ENCODE assay signal across 12 cellular contexts in the genomic region with DNA sequence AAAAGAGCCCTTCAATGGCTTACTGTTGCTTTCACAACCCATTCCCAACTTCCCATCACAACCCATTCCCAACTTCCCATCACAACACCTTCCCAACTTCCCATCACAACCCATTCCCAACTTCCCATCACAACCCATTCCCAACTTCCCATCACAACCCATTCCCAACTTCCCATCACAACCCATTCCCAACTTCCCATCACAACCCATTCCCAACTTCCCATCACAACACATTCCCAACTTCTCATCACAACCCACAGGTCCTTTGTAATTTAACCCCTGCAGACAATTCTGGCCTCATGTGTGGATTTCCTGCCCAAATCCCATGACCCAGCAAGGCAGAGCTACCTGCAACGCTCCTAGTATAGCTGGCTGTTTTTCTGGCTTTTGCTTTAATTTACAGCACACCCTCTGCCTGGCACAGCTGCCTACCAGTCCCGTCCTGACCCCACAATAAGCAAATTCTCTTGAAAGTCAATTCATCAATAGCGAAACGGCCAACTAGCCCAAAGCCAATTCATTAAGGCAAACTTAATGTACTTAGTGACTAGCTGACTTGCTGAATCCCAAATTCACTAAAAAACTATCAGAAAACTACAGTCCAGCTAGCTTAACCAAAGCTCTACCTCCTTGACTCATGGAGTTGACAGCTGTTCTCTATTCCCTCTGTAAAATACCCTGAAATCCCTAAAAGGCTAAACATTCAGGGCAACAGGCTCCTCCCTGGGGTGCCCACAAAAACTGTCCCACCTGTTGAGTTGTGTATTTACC.
DNase-seq lines count a peak whose midpoint lies in the region; ATAC-seq and TF ChIP-seq lines count a peak whose summit lies in the region.
"Had no signal": no experiment of that assay in that cellular context is flagged by ENCODE, and none has a peak within 500 bp of the region (broad histone marks: within the 10 kb centered on the region; RNA-seq: fewer than 3 reads in every experiment).

No MANE protein-coding gene starts in this region.

- 90 to 92% methylated on average over 4 of the region's 4 CpGs for WGBS in esophagus squamous epithelium, 2 donors

- peaks cover 0 to 17% of the 10 kb centered on the region in 2 donors for H3K27me3 Mint-ChIP-seq in CD8-positive, alpha-beta memory T cell
- no peaks in the 10 kb centered on the region for H3K27me3 Mint-ChIP-seq in activated naive CD8-positive, alpha-beta T cell treated with anti-CD3 and anti-CD28 coated beads, Interleukin-2, amount 10 ng/mL, durations not matched to agents 7 days and 5 days
- H3K27me3 Mint-ChIP-seq in naive B cell: peaks cover 9 to 22% (median 18%) of the 10 kb centered on the region in 3 donors

- POLR2A ChIA-PET in CD8-positive, alpha-beta memory T cell (lab: Charles Lee): interaction anchor here (0.5 to 3.0 kb wide), 3 partner anchors 9 to 76 kb away, joined by 3 to 12 read pairs (median 4); a partner anchor contains a TSS
- POLR2A ChIA-PET in HEK293 (lab: Yijun Ruan, JAX): no interaction called here
- POLR2A ChIA-PET in activated naive CD8-positive, alpha-beta T cell treated with anti-CD3 and anti-CD28 coated beads, Interleukin-2, amount 10 ng/mL, durations not matched to agents 7 days and 5 days (lab: Charles Lee): interaction anchor here (0.8 to 1.6 kb wide), 3 partner anchors 10 to 76 kb away, joined by 3 to 6 read pairs (median 4); a partner anchor contains a TSS

- TF ChIP-seq CTCF in HEK293 (tag by site-specific recombination; IDR thresholded peaks at IDR 0.05) (no peak), esophagus squamous epithelium (IDR thresholded peaks at IDR 0.05) (no peak), left ventricle myocardium inferior (IDR thresholded peaks at IDR 0.05; ENCODE audit: borderline replicate concordance) (no peak)

- no peaks in the 10 kb centered on the region for H3K9me3 ChIP-seq in CD8-positive, alpha-beta memory T cell (ENCODE audit: low read length)
- H3K9me3 ChIP-seq in HEK293 (ENCODE audit: control insufficient read depth, insufficient read depth, low read depth, low read length) (no peaks in the 10 kb centered on the region), esophagus squamous epithelium (no peaks in the 10 kb centered on the region), left ventricle myocardium inferior (replicated peaks) (no peaks in the 10 kb centered on the region)
- H3K9me3 ChIP-seq: HAP-1, ovary had no signal

- peak; percentile 57 for ATAC-seq in activated naive CD8-positive, alpha-beta T cell treated with anti-CD3 and anti-CD28 coated beads, Interleukin-2, amount 10 ng/mL, durations not matched to agents 7 days and 5 days (ENCODE audit: low read depth)
- ATAC-seq in naive B cell (ENCODE audit: low read depth in 2 of 2): peak in 1 of 2 donors; percentile 35
- ATAC-seq in HG02678 (IDR thresholded peaks at IDR 0.05; ENCODE audit: unreplicated experiment): no peak

- H3K36me3 ChIP-seq in CD8-positive, alpha-beta memory T cell (ENCODE audit: insufficient read depth, low read length): no peaks in the 10 kb centered on the region
- H3K36me3 ChIP-seq in HEK293 (ENCODE audit: control insufficient read depth in 2 of 2, insufficient read depth in 1 of 2, low read length in 2 of 2): peaks cover 0 to 4% of the 10 kb centered on the region in 2 experiments; a peak in 1 of 3 replicates
- H3K36me3 ChIP-seq in esophagus squamous epithelium: peaks cover 0 to 36% (median 0%) of the 10 kb centered on the region in 3 donors
- peaks cover 14% of the 10 kb centered on the region for H3K36me3 ChIP-seq in left ventricle myocardium inferior
- H3K36me3 ChIP-seq: HAP-1, ovary had no signal

- no peak overlapping the region for H3K27ac ChIP-seq in CD8-positive, alpha-beta memory T cell (ENCODE audit: low read depth, low read length)
- H3K27ac ChIP-seq in HEK293 (ENCODE audit: extremely low read depth, low read depth, low read length) (no peak overlapping the region), esophagus squamous epithelium (no peak overlapping the region), left ventricle myocardium inferior (replicated peaks) (no peak overlapping the region)
- H3K27ac ChIP-seq: ovary had no signal

- H3K9me3 Mint-ChIP-seq in CD8-positive, alpha-beta memory T cell: peaks cover 0 to 6% (median 4%) of the 10 kb centered on the region in 5 donors
- H3K9me3 Mint-ChIP-seq in activated naive CD8-positive, alpha-beta T cell treated with anti-CD3 and anti-CD28 coated beads, Interleukin-2, amount 10 ng/mL, durations not matched to agents 7 days and 5 days: peaks cover 5% of the 10 kb centered on the region
- H3K9me3 Mint-ChIP-seq in naive B cell: peaks cover 4 to 13% (median 7%) of the 10 kb centered on the region in 7 donors

- TF ChIP-seq POLR2A in esophagus squamous epithelium (IDR thresholded peaks at IDR 0.05): no peak

- CTCF ChIA-PET in CD8-positive, alpha-beta memory T cell (lab: Charles Lee): interaction anchor here (0.8 to 3.0 kb wide), 8 partner anchors 10 to 76 kb away, joined by 3 to 7 read pairs (median 4); a partner anchor contains a TSS
- CTCF ChIA-PET in HEK293 (lab: Yijun Ruan, JAX): interaction anchor here (0.6 to 1.0 kb wide), 2 partner anchors 60 to 527 kb away, joined by 3 read pairs; no protein-coding TSS in a partner anchor

- H3K4me3 ChIP-seq in CD8-positive, alpha-beta memory T cell (ENCODE audit: low read length): no peak overlapping the region
- H3K4me3 ChIP-seq in HEK293 (ENCODE audit: low read depth, low read length): no peak overlapping the region
- H3K4me3 ChIP-seq in esophagus squamous epithelium: no peak overlapping the region
- H3K4me3 ChIP-seq in left ventricle myocardium inferior: no peak overlapping the region
- H3K4me3 ChIP-seq: HAP-1, ovary had no signal

- H3K27me3 ChIP-seq in CD8-positive, alpha-beta memory T cell (ENCODE audit: insufficient read depth, low read length, poor library complexity, severe bottlenecking): no peaks in the 10 kb centered on the region
- H3K27me3 ChIP-seq in esophagus squamous epithelium (no peaks in the 10 kb centered on the region), left ventricle myocardium inferior (ENCODE audit: low read depth) (no peaks in the 10 kb centered on the region)
- H3K27me3 ChIP-seq: ovary had no signal

- DNase-seq in CD8-positive, alpha-beta memory T cell: peak in 1 of 5 donors; percentile 32
- DNase-seq in activated naive CD8-positive, alpha-beta T cell treated with anti-CD3 and anti-CD28 coated beads, Interleukin-2, amount 10 ng/mL, durations not matched to agents 7 days and 5 days: no peak
- DNase-seq in naive B cell (no peak), 8988T (no peak), esophagus squamous epithelium (lab: John Stamatoyannopoulos, UW) (no peak), left ventricle myocardium inferior (no peak)
- DNase-seq: kidney, NCI-H1417 treated with DMSO at 0.1 percent for 48 hours, ovary had no signal

- peaks cover 17 to 46% (median 24%) of the 10 kb centered on the region in 3 donors for H3K4me1 Mint-ChIP-seq in CD8-positive, alpha-beta memory T cell
- H3K4me1 Mint-ChIP-seq in activated naive CD8-positive, alpha-beta T cell treated with anti-CD3 and anti-CD28 coated beads, Interleukin-2, amount 10 ng/mL, durations not matched to agents 7 days and 5 days: peaks cover 12% of the 10 kb centered on the region
- H3K4me1 Mint-ChIP-seq in naive B cell: peaks cover 6 to 8% (median 7%) of the 10 kb centered on the region in 3 donors

- peak overlapping the region in 6 of 8 donors; percentile 32 to 91 (median 79) for H3K27ac Mint-ChIP-seq in CD8-positive, alpha-beta memory T cell
- no peak overlapping the region for H3K27ac Mint-ChIP-seq in activated naive CD8-positive, alpha-beta T cell treated with anti-CD3 and anti-CD28 coated beads, Interleukin-2, amount 10 ng/mL, durations not matched to agents 7 days and 5 days
- peak overlapping the region; percentile 34 to 99 (median 97) for H3K27ac Mint-ChIP-seq in naive B cell

- intact Hi-C loops in esophagus squamous epithelium (cut with DNase I): no loop called here
- intact Hi-C loops in left ventricle myocardium inferior (cut with micrococcal nuclease): no loop called here

- H3K36me3 Mint-ChIP-seq in CD8-positive, alpha-beta memory T cell: peaks cover 6 to 14% (median 9%) of the 10 kb centered on the region in 3 donors
- peaks cover 7% of the 10 kb centered on the region for H3K36me3 Mint-ChIP-seq in activated naive CD8-positive, alpha-beta T cell treated with anti-CD3 and anti-CD28 coated beads, Interleukin-2, amount 10 ng/mL, durations not matched to agents 7 days and 5 days
- H3K36me3 Mint-ChIP-seq in naive B cell: peaks cover 0 to 10% of the 10 kb centered on the region in 2 donors

- H3K4me3 Mint-ChIP-seq in CD8-positive, alpha-beta memory T cell: peak overlapping the region in 4 of 7 donors; percentile 7 to 61 (median 39)
- H3K4me3 Mint-ChIP-seq in activated naive CD8-positive, alpha-beta T cell treated with anti-CD3 and anti-CD28 coated beads, Interleukin-2, amount 10 ng/mL, durations not matched to agents 7 days and 5 days: no peak overlapping the region
- peak overlapping the region in 3 of 8 donors; percentile 32 to 68 (median 37) for H3K4me3 Mint-ChIP-seq in naive B cell

- peaks cover 7% of the 10 kb centered on the region for H3K4me1 ChIP-seq in CD8-positive, alpha-beta memory T cell (ENCODE audit: insufficient read depth, low read length)
- no peaks in the 10 kb centered on the region for H3K4me1 ChIP-seq in HEK293 (ENCODE audit: control insufficient read depth, insufficient read depth, low read length)
- H3K4me1 ChIP-seq in esophagus squamous epithelium: peaks cover 0 to 41% (median 15%) of the 10 kb centered on the region in 3 donors
- peaks cover 16% of the 10 kb centered on the region for H3K4me1 ChIP-seq in left ventricle myocardium inferior

TF ChIP-seq in HEK293, 187 proteins besides CTCF, POLR2A, EP300 and RAD21:
- TF ChIP-seq ZNF416 (tag by site-specific recombination; IDR thresholded peaks at IDR 0.05) (no peak), SCRT2 (tag by site-specific recombination; IDR thresholded peaks at IDR 0.05) (0 out of 2 replicates have a peak, but pooled peaks have one; percentile 32)
